Comparison of ENCODE assay signal across 29 cellular contexts in genomic region chr6:13097454-13097853, GRCh38.
"Had no signal": no experiment of that assay in that cellular context is flagged by ENCODE, and none has a peak within 500 bp of the region (broad histone marks: within the 10 kb centered on the region; RNA-seq: fewer than 3 reads in every experiment).

No MANE protein-coding gene starts in this region.

- H3K4me3 Mint-ChIP-seq: dendritic cell treated with granulocyte-macrophage colony-stimulating factor and Interleukin-4, amounts not matched to agents 40 ng/mL and 50 ng/mL, for 4 days; endodermal cell; mesothelial cell of epicardium; naive B cell; natural killer cell treated with Interleukin-12 subunit alpha and Interleukin-12 subunit beta and Interleukin-15 and Interleukin-18, amount 100 ng/mL, for 72 hours; neural crest cell had no signal

- H3K36me3 ChIP-seq: gastrocnemius medialis, neutrophil, pancreas, stomach, transverse colon, upper lobe of right lung, uterus had no signal

- H3K4me1 ChIP-seq: gastrocnemius medialis, transverse colon, upper lobe of right lung, uterus had no signal

- H3K27me3 ChIP-seq: gastrocnemius medialis, neutrophil, pancreas, stomach, transverse colon, upper lobe of right lung, uterus had no signal

- H3K4me1 Mint-ChIP-seq: mesothelial cell of epicardium, naive B cell, neural crest cell had no signal

- ATAC-seq: esophagus mucosa; gastrocnemius medialis; mucosa of descending colon; natural killer cell treated with Interleukin-12 subunit alpha and Interleukin-12 subunit beta and Interleukin-15 and Interleukin-18, amount 100 ng/mL, for 72 hours; pancreas; sciatic nerve had no signal

- H3K27ac ChIP-seq: epithelial cell of prostate, gastrocnemius medialis, neutrophil, pancreas, stomach, transverse colon, upper lobe of right lung, uterus had no signal

- H3K9me3 ChIP-seq: gastrocnemius medialis, mucosa of descending colon, neutrophil, pancreas, stomach, transverse colon, upper lobe of right lung, uterus had no signal

- DNase-seq: effector CD8-positive, alpha-beta T cell; endodermal cell; foreskin fibroblast; gastrocnemius medialis; head of caudate nucleus; hippocampal formation; mesenchymal stem cell; mucosa of descending colon; naive B cell; pancreas; retina; stimulated activated CD4-positive, alpha-beta T cell treated with anti-CD3 and anti-CD28 coated beads, Interleukin-12 subunit alpha, Interleukin-12 subunit beta, amount 100 ng/mL, for 4 hours; stimulated activated CD4-positive, alpha-beta T cell treated with anti-CD3 and anti-CD28 coated beads, Interleukin-1b, Interleukin-23, amount 100 ng/mL, for 48 hours; stimulated activated CD4-positive, alpha-beta T cell treated with anti-CD3 and anti-CD28 coated beads, Interleukin-4, amount 100 ng/mL, for 1 hour; stimulated activated CD8-positive, alpha-beta memory T cell treated with anti-CD3 and anti-CD28 coated beads, Interleukin-4, amount 100 ng/mL, for 48 hours; stimulated activated naive CD4-positive, alpha-beta T cell treated with Interleukin-2 at 50 U/mL for 16 hours; stomach; transverse colon; upper lobe of right lung; uterus had no signal

- H3K27me3 Mint-ChIP-seq: dendritic cell treated with granulocyte-macrophage colony-stimulating factor and Interleukin-4, amounts not matched to agents 40 ng/mL and 50 ng/mL, for 4 days had no signal

- H3K4me3 ChIP-seq: gastrocnemius medialis, mucosa of descending colon, pancreas, smooth muscle cell, stomach, transverse colon, upper lobe of right lung, uterus had no signal

- H3K27ac Mint-ChIP-seq: dendritic cell treated with granulocyte-macrophage colony-stimulating factor and Interleukin-4, amounts not matched to agents 40 ng/mL and 50 ng/mL, for 4 days; endodermal cell; mesothelial cell of epicardium; naive B cell; natural killer cell treated with Interleukin-12 subunit alpha and Interleukin-12 subunit beta and Interleukin-15 and Interleukin-18, amount 100 ng/mL, for 72 hours had no signal

- H3K36me3 Mint-ChIP-seq: mesothelial cell of epicardium; naive B cell; natural killer cell treated with Interleukin-12 subunit alpha and Interleukin-12 subunit beta and Interleukin-15 and Interleukin-18, amount 100 ng/mL, for 72 hours had no signal

- H3K9me3 Mint-ChIP-seq: dendritic cell treated with granulocyte-macrophage colony-stimulating factor and Interleukin-4, amounts not matched to agents 40 ng/mL and 50 ng/mL, for 4 days; endodermal cell; mesothelial cell of epicardium; naive B cell; natural killer cell treated with Interleukin-12 subunit alpha and Interleukin-12 subunit beta and Interleukin-15 and Interleukin-18, amount 100 ng/mL, for 72 hours; neural crest cell had no signal
